Comparison of ENCODE assay signal across 34 cellular contexts in genomic region chr5:31736127-31736526, GRCh38.
"Had no signal": no experiment of that assay in that cellular context is flagged by ENCODE, and none has a peak within 500 bp of the region (broad histone marks: within the 10 kb centered on the region; RNA-seq: fewer than 3 reads in every experiment).

No MANE protein-coding gene starts in this region.

- H3K9ac ChIP-seq: KMS-11 had no signal

- H3K27me3 ChIP-seq: MG63 had no signal

- H3K9me3 ChIP-seq: MG63 had no signal

- H3K4me3 ChIP-seq: MG63 had no signal

- DNase-seq: Karpas-422, Kasumi-1, MG63, MM.1S, MV-4-11, NCI-H1092, NCI-H1092 treated with DMSO at 0.1 percent for 48 hours, NCI-H1105, NCI-H1105 treated with DMSO at 0.1 percent for 48 hours, NCI-H1417, NCI-H1417 treated with DMSO at 0.1 percent for 48 hours, NCI-H1436, NCI-H1436 treated with DMSO at 0.1 percent for 48 hours, NCI-H146, NCI-H1694, NCI-H1694 treated with DMSO at 0.1 percent for 48 hours, NCI-H187, NCI-H187 treated with DMSO at 0.1 percent for 48 hours, NCI-H1930, NCI-H2029, NCI-H2029 treated with DMSO at 0.1 percent for 48 hours, NCI-H2081, NCI-H2081 treated with DMSO at 0.1 percent for 48 hours, NCI-H2107, NCI-H2171, NCI-H2171 treated with DMSO at 0.1 percent for 48 hours, NCI-H2227 treated with DMSO at 0.1 percent for 48 hours, NCI-H226, NCI-H345, NCI-H446, NCI-H446 treated with DMSO at 0.1 percent for 48 hours, NCI-H510A, NCI-H510A treated with DMSO at 0.1 percent for 48 hours had no signal

- H3K27ac ChIP-seq: KMS-11 had no signal

- H3K36me3 ChIP-seq: MG63 had no signal

- H3K4me2 ChIP-seq: KMS-11 had no signal
